8 cellular contexts compared by ENCODE assay signal in genomic region chr6:170584954-170585498, GRCh38. TPM values are rescaled to one million over a fixed set of nuclear protein-coding genes. Genes with fewer than 3 reads are reported as not detected.
DNase-seq lines count a peak whose midpoint lies in the region; ATAC-seq, FAIRE-seq and TF ChIP-seq lines count a peak whose summit lies in the region.

No MANE protein-coding gene starts in this region.

- 4 to 5% methylated on average over 6 of the region's 6 CpGs for WGBS in thyroid gland, 2 donors

- POLR2A ChIA-PET in AG04450 (lab: Yijun Ruan, JAX), result interaction anchor here (1.4 kb wide), 1 partner anchor 31 kb away, joined by 7 read pairs; the partner anchor contains the start of gene TBP

- no peaks in the 10 kb centered on the region for H3K9me3 ChIP-seq in AG04450 (ENCODE audit: control insufficient read depth, insufficient read depth, low read length)
- H3K9me3 ChIP-seq in thyroid gland, result no peaks in the 10 kb centered on the region

- intact Hi-C loops in left colon (cut with DNase I, micrococcal nuclease), result no loop called here
- intact Hi-C loops in thyroid gland (cut with DNase I), result no loop called here
- intact Hi-C loops in posterior cingulate gyrus (cut with DNase I), result loop anchor here (1.0 kb wide), 1 partner anchor 31 kb away; the partner anchor contains the start of gene TBP

- CTCF ChIA-PET in AG04450 (lab: Charles Lee), result interaction anchor here (1.2 to 1.7 kb wide), 2 partner anchors 10 to 55 kb away, joined by 3 to 14 read pairs; no protein-coding TSS in a partner anchor

- ATAC-seq in HG03432 (IDR thresholded peaks at IDR 0.05; ENCODE audit: unreplicated experiment), result peak; percentile 34
- ATAC-seq in left colon, result peak; percentile 47

- no peak for TF ChIP-seq CTCF in AG04450 (IDR thresholded peaks at IDR 0.05; ENCODE audit: low read depth, low read length)
- no peak for TF ChIP-seq CTCF in thyroid gland (IDR thresholded peaks at IDR 0.05)

- TF ChIP-seq POLR2A in thyroid gland (IDR thresholded peaks at IDR 0.05), result no peak

- peak overlapping the region; percentile 47 for H3K27ac ChIP-seq in AG04450 (ENCODE audit: low read depth, low read length)
- peak overlapping the region; percentile 90 for H3K27ac ChIP-seq in angular gyrus (ENCODE audit: low read depth, low read length)
- H3K27ac ChIP-seq in thyroid gland, result peak overlapping the region; percentile 54 to 82 (median 66)

- DNase-seq in AG04450 (ENCODE audit: low read depth, low spot score) (no peak), GM19239 (ENCODE audit: insufficient read length, low spot score) (no peak), left colon (peak in 1 of 2 donors; percentile 11), thyroid gland (peak in 1 of 2 donors; percentile 4), hypothalamus (lab: John Stamatoyannopoulos, UW) (no peak), posterior cingulate gyrus (no peak)

- FAIRE-seq in GM19239 (lab: Jason Lieb, UNC), result peak; percentile 76

- H3K36me3 ChIP-seq in thyroid gland, result peaks cover 10 to 11% of the 10 kb centered on the region in 2 donors

- peaks cover 5 to 16% of the 10 kb centered on the region in 2 donors for H3K4me1 ChIP-seq in thyroid gland

- no peaks in the 10 kb centered on the region for H3K27me3 ChIP-seq in AG04450 (ENCODE audit: control insufficient read depth, insufficient read depth, low read length)
- H3K27me3 ChIP-seq in thyroid gland, result no peaks in the 10 kb centered on the region

- H3K4me3 ChIP-seq in AG04450 (ENCODE audit: low read depth, low read length) (peak overlapping the region; percentile 96), thyroid gland (replicated peaks in 1 of 3) (peak overlapping the region; percentile 51 to 95 (median 84))

RNA-seq across cellular contexts. Expression of gene PDCD2, which starts 0.6 kb away (rescaled TPM):
- 63.8 and 73.9 TPM in 2 replicates for polyA plus RNA-seq in AG04450 (2011; rRNA removed)
- 33.6 and 35.9 TPM in 2 replicates for polyA minus RNA-seq in AG04450 (2011; rRNA and poly(A)+ RNA removed)
- total RNA-seq in left colon (10 to 100 TPM; 42.4 to 48.7 TPM), thyroid gland (100 to 1,000 TPM in 1 of 4 donors, 10 to 100 TPM in 3; 53.6 to 105 (median 82.9) TPM)

RNA-seq across cellular contexts. Expression of gene TBP, which starts 30.9 kb away (rescaled TPM):
- polyA plus RNA-seq in AG04450 (2011; rRNA removed), result 12.4 and 14.3 TPM in 2 replicates
- polyA minus RNA-seq in AG04450 (2011; rRNA and poly(A)+ RNA removed), result 19.7 and 24.5 TPM in 2 replicates
- total RNA-seq in left colon (10 to 100 TPM; 11.0 to 12.8 TPM), thyroid gland (10 to 100 TPM; 16.4 to 23.0 (median 19.1) TPM)

RNA-seq across cellular contexts. Expression of gene PSMB1, which starts 31.9 kb away (rescaled TPM):
- 438 and 491 TPM in 2 replicates for polyA plus RNA-seq in AG04450 (2011; rRNA removed)
- 123 and 136 TPM in 2 replicates for polyA minus RNA-seq in AG04450 (2011; rRNA and poly(A)+ RNA removed)
- 100 to 1,000 TPM; 118 to 127 TPM for total RNA-seq in left colon
- 100 to 1,000 TPM; 227 to 320 (median 275) TPM for total RNA-seq in thyroid gland
